ENCODE assay signal across 31 cellular contexts in genomic region chr11:47340010-47340409, GRCh38. TPM values are rescaled to one million over a fixed set of nuclear protein-coding genes. Genes with fewer than 3 reads are reported as not detected.
"Had no signal": no experiment of that assay in that cellular context is flagged by ENCODE, and none has a peak within 500 bp of the region (broad histone marks: within the 10 kb centered on the region; RNA-seq: fewer than 3 reads in every experiment).

No MANE protein-coding gene starts in this region.

- FAIRE-seq: astrocyte, TTC549 had no signal

- H3K4me3 Mint-ChIP-seq: activated B cell treated with CpG ODN at 0.5 μM for 24 hours; activated CD4-positive, alpha-beta T cell treated with anti-CD3 and anti-CD28 coated beads, Interleukin-2, amount 10 ng/mL, durations not matched to agents 24 days and 14 days; activated CD8-positive, alpha-beta memory T cell treated with anti-CD3 and anti-CD28 coated beads, Interleukin-2, amount 10 ng/mL, durations not matched to agents 7 days and 5 days; activated naive CD4-positive, alpha-beta T cell treated with anti-CD3 and anti-CD28 coated beads for 36 hours; activated naive CD8-positive, alpha-beta T cell; activated T-cell treated with anti-CD3 and anti-CD28 coated beads, Interleukin-2, amount 50 U/mL, for 4 hours; T-cell had no signal

- H3K27me3 Mint-ChIP-seq: activated B cell treated with CpG ODN at 0.5 μM for 24 hours; activated CD4-positive, alpha-beta T cell treated with anti-CD3 and anti-CD28 coated beads, Interleukin-2, amount 10 ng/mL, durations not matched to agents 24 days and 14 days; activated CD8-positive, alpha-beta memory T cell treated with anti-CD3 and anti-CD28 coated beads, Interleukin-2, amount 10 ng/mL, durations not matched to agents 7 days and 5 days; activated naive CD8-positive, alpha-beta T cell; T-cell had no signal

- H3K9me3 Mint-ChIP-seq: activated B cell treated with CpG ODN at 0.5 μM for 24 hours; activated CD4-positive, alpha-beta T cell treated with anti-CD3 and anti-CD28 coated beads, Interleukin-2, amount 10 ng/mL, durations not matched to agents 24 days and 14 days; activated naive CD4-positive, alpha-beta T cell treated with anti-CD3 and anti-CD28 coated beads for 36 hours; activated T-cell treated with anti-CD3 and anti-CD28 coated beads, Interleukin-2, amount 50 U/mL, for 4 hours; brain; T-cell had no signal

- ATAC-seq: activated CD8-positive, alpha-beta memory T cell treated with anti-CD3 and anti-CD28 coated beads, Interleukin-2, amount 10 ng/mL, durations not matched to agents 7 days and 5 days; activated T-cell treated with anti-CD3 and anti-CD28 coated beads, Interleukin-2, amount 50 U/mL, for 4 hours; Panc1; T-cell had no signal

- H3K27ac Mint-ChIP-seq: activated B cell treated with CpG ODN at 0.5 μM for 24 hours; activated CD4-positive, alpha-beta T cell treated with anti-CD3 and anti-CD28 coated beads, Interleukin-2, amount 10 ng/mL, durations not matched to agents 24 days and 14 days; activated CD8-positive, alpha-beta memory T cell treated with anti-CD3 and anti-CD28 coated beads, Interleukin-2, amount 10 ng/mL, durations not matched to agents 7 days and 5 days; activated naive CD4-positive, alpha-beta T cell treated with anti-CD3 and anti-CD28 coated beads for 36 hours; activated naive CD8-positive, alpha-beta T cell; T-cell had no signal

- H3K36me3 Mint-ChIP-seq: activated CD8-positive, alpha-beta memory T cell treated with anti-CD3 and anti-CD28 coated beads, Interleukin-2, amount 10 ng/mL, durations not matched to agents 7 days and 5 days; activated naive CD8-positive, alpha-beta T cell; brain; T-cell had no signal

- H3K4me1 Mint-ChIP-seq: activated B cell treated with CpG ODN at 0.5 μM for 24 hours; activated CD4-positive, alpha-beta T cell treated with anti-CD3 and anti-CD28 coated beads, Interleukin-2, amount 10 ng/mL, durations not matched to agents 24 days and 14 days; activated CD8-positive, alpha-beta memory T cell treated with anti-CD3 and anti-CD28 coated beads, Interleukin-2, amount 10 ng/mL, durations not matched to agents 7 days and 5 days; brain; T-cell had no signal

- H3K4me3 ChIP-seq: SK-N-MC had no signal

- DNase-seq: activated B cell treated with CpG ODN at 0.5 μM for 24 hours; activated CD4-positive, alpha-beta T cell treated with anti-CD3 and anti-CD28 coated beads for 1 hour; activated CD4-positive, alpha-beta T cell treated with anti-CD3 and anti-CD28 coated beads, Interleukin-2, amount 10 ng/mL, durations not matched to agents 24 days and 14 days; activated CD4-positive, alpha-beta T cell treated with anti-CD3 and anti-CD28 coated beads, Interleukin-2, amount 50 U/mL, for 48 hours; activated CD8-positive, alpha-beta memory T cell treated with anti-CD3 and anti-CD28 coated beads, Interleukin-2, amount 10 ng/mL, durations not matched to agents 7 days and 5 days; activated effector memory CD4-positive, alpha-beta T cell treated with anti-CD3 and anti-CD28 coated beads, Interleukin-2, amount 50 U/mL, for 16 hours; activated naive CD4-positive, alpha-beta T cell treated with anti-CD3 and anti-CD28 coated beads for 36 hours; activated T-cell treated with anti-CD3 and anti-CD28 coated beads, Interleukin-2, amount 50 U/mL, for 4 hours; amygdala; KG1; NCI-H1048; NCI-H146; NCI-H187 treated with DMSO at 0.1 percent for 48 hours; NCI-H2081 treated with DMSO at 0.1 percent for 48 hours; NCI-H2171; NCI-H2227 treated with DMSO at 0.1 percent for 48 hours; NCI-H446 treated with DMSO at 0.1 percent for 48 hours; NCI-H526; NCI-H82; RPMI8226; T-cell; T-helper 2 cell; T1000 had no signal

- H3K27ac ChIP-seq: SK-N-MC had no signal

RNA-seq across cellular contexts. Expression of gene MYBPC3, which starts 12.5 kb away (rescaled TPM):
- total RNA-seq: activated CD4-positive, alpha-beta T cell treated with anti-CD3 and anti-CD28 coated beads, Interleukin-2, amount 10 ng/mL, durations not matched to agents 24 days and 14 days; activated CD8-positive, alpha-beta memory T cell treated with anti-CD3 and anti-CD28 coated beads, Interleukin-2, amount 10 ng/mL, durations not matched to agents 7 days and 5 days; activated naive CD4-positive, alpha-beta T cell treated with anti-CD3 and anti-CD28 coated beads for 36 hours; activated T-cell treated with anti-CD3 and anti-CD28 coated beads, Interleukin-2, amount 50 U/mL, for 4 hours; astrocyte; LHCN-M2; M059J; T-cell had no signal

RNA-seq across cellular contexts. Expression of gene SPI1, which starts 38.3 kb away (rescaled TPM):
- total RNA-seq: activated CD4-positive, alpha-beta T cell treated with anti-CD3 and anti-CD28 coated beads, Interleukin-2, amount 10 ng/mL, durations not matched to agents 24 days and 14 days; activated CD8-positive, alpha-beta memory T cell treated with anti-CD3 and anti-CD28 coated beads, Interleukin-2, amount 10 ng/mL, durations not matched to agents 7 days and 5 days; activated naive CD4-positive, alpha-beta T cell treated with anti-CD3 and anti-CD28 coated beads for 36 hours; astrocyte; LHCN-M2; M059J had no signal
